1 cellular context compared by ENCODE assay signal in genomic region chr17:57370051-57370581, GRCh38.
TF ChIP-seq lines count a peak whose summit lies in the region.

No MANE protein-coding gene starts in this region.

TF ChIP-seq in HepG2, 621 proteins besides CTCF, POLR2A, EP300 and RAD21 (continued from another document and continues in another):
- TF ChIP-seq POGK (CRISPR knock-in tag; conservative IDR thresholded peaks at IDR 0.05) (peak; percentile 72), BCL6 (CRISPR knock-in tag; IDR thresholded peaks at IDR 0.05) (peak; percentile 85), GATAD2A (CRISPR knock-in tag; IDR thresholded peaks at IDR 0.05) (peak; percentile 96), ZMYM4 (CRISPR knock-in tag; IDR thresholded peaks at IDR 0.05) (peak; percentile 48; the same call in 1 of the 2 replicates), ARID5B (CRISPR knock-in tag; IDR thresholded peaks at IDR 0.05) (peak; percentile 94), ZMYM2 (CRISPR knock-in tag; IDR thresholded peaks at IDR 0.05) (no peak), UBTF (CRISPR knock-in tag; IDR thresholded peaks at IDR 0.05) (0 out of 2 replicates have a peak, but pooled peaks have one; percentile 23), TGIF2 (CRISPR knock-in tag; IDR thresholded peaks at IDR 0.05) (no peak), CHD2 (IDR thresholded peaks at IDR 0.05; ENCODE audit: low read depth, low read length) (no peak), ZNF292 (CRISPR knock-in tag; IDR thresholded peaks at IDR 0.05; ENCODE audit: borderline replicate concordance, low read depth) (peak; percentile 89; the same call in 1 of the 2 replicates), ZNF710 (CRISPR knock-in tag; IDR thresholded peaks at IDR 0.05; ENCODE audit: borderline replicate concordance) (peak; percentile 34; the same call in 1 of the 2 replicates), KAT8 (CRISPR knock-in tag; IDR thresholded peaks at IDR 0.05) (peak; percentile 63; the same call in 1 of the 2 replicates), MAFF (IDR thresholded peaks at IDR 0.05; ENCODE audit: low read depth, low read length) (peak; percentile 48; the same call in 1 of the 2 replicates), ZNF362 (CRISPR knock-in tag; IDR thresholded peaks at IDR 0.05; ENCODE audit: borderline replicate concordance) (no peak), ZNF281 (CRISPR knock-in tag; IDR thresholded peaks at IDR 0.05; ENCODE audit: borderline replicate concordance) (peak; percentile 12; the same call in 1 of the 2 replicates), ATF2 (CRISPR knock-in tag; IDR thresholded peaks at IDR 0.05) (peak; percentile 90), ZBTB21 (CRISPR knock-in tag; IDR thresholded peaks at IDR 0.05) (peak; percentile 25; the same call in 1 of the 2 replicates), PHF21A (CRISPR knock-in tag; IDR thresholded peaks at IDR 0.05) (peak; percentile 73; the same call in 1 of the 2 replicates), RXRB (CRISPR knock-in tag; IDR thresholded peaks at IDR 0.05; ENCODE audit: borderline replicate concordance) (peak; percentile 64; the same call in 1 of the 2 replicates), GFI1 (CRISPR knock-in tag; IDR thresholded peaks at IDR 0.05; ENCODE audit: borderline replicate concordance) (peak; percentile 73), ZNF816 (CRISPR knock-in tag; IDR thresholded peaks at IDR 0.05; ENCODE audit: borderline replicate concordance) (no peak), SMAD9 (CRISPR knock-in tag; IDR thresholded peaks at IDR 0.05) (no peak), ZNF350 (CRISPR knock-in tag; IDR thresholded peaks at IDR 0.05; ENCODE audit: borderline replicate concordance, low read depth) (0 out of 2 replicates have a peak, but pooled peaks have one; percentile 44), RBM39 (IDR thresholded peaks at IDR 0.05; ENCODE audit: low read depth, low read length, poor library complexity, severe bottlenecking) (no peak), ZGPAT (CRISPR knock-in tag; IDR thresholded peaks at IDR 0.05) (peak; percentile 69; the same call in 1 of the 2 replicates), CBX2 (IDR thresholded peaks at IDR 0.05; ENCODE audit: low read depth, low read length) (no peak), CBX2 (CRISPR knock-in tag; IDR thresholded peaks at IDR 0.05; ENCODE audit: low read depth) (no peak), FOXJ3 (CRISPR knock-in tag; IDR thresholded peaks at IDR 0.05; ENCODE audit: borderline replicate concordance) (peak; percentile 78; the same call in 1 of the 2 replicates), ZNF687 (CRISPR knock-in tag; IDR thresholded peaks at IDR 0.05) (no peak), GTF3A (CRISPR knock-in tag; conservative IDR thresholded peaks at IDR 0.05) (no peak), PREB (CRISPR knock-in tag; IDR thresholded peaks at IDR 0.05) (no peak)
